16 cellular contexts compared by ENCODE assay signal in genomic region chr19:34975056-34975455, GRCh38. TPM values are rescaled to one million over a fixed set of nuclear protein-coding genes. Genes with fewer than 3 reads are reported as not detected.
DNase-seq lines count a peak whose midpoint lies in the region; ATAC-seq, FAIRE-seq and TF ChIP-seq lines count a peak whose summit lies in the region.
"Had no signal": no experiment of that assay in that cellular context is flagged by ENCODE, and none has a peak within 500 bp of the region (broad histone marks: within the 10 kb centered on the region; RNA-seq: fewer than 3 reads in every experiment).

No MANE protein-coding gene starts in this region.

- no peak for FAIRE-seq in kidney (lab: Jason Lieb, UNC)

- TF ChIP-seq EP300 in transverse colon (IDR thresholded peaks at IDR 0.05; ENCODE audit: low read depth) = no peak

- peaks cover 7 to 13% of the 10 kb centered on the region in 2 donors for H3K36me3 Mint-ChIP-seq in activated T-cell treated with anti-CD3 and anti-CD28 coated beads, Interleukin-2, amount 50 U/mL, for 72 hours (ENCODE audit: insufficient read depth in 2 of 2)
- no peaks in the 10 kb centered on the region for H3K36me3 Mint-ChIP-seq in activated T-cell treated with anti-CD3 and anti-CD28 coated beads, Interleukin-2, amount 50 U/mL, for 4 hours (ENCODE audit: insufficient read depth)
- peaks cover 13% of the 10 kb centered on the region for H3K36me3 Mint-ChIP-seq in GM23338 (ENCODE audit: low read depth)

- 38 to 47% methylated on average over 3 to 5 of the region's 5 CpGs for WGBS in transverse colon (ENCODE audit: low coverage in 1 of 2), 2 donors

- H3F3A ChIP-seq in GM23338 (replicated peaks; ENCODE audit: low read depth) = no peaks in the 10 kb centered on the region

- H3K9me3 ChIP-seq in kidney (ENCODE audit: control insufficient read depth in 1 of 2, low read length in 2 of 2) = no peaks in the 10 kb centered on the region
- peaks cover 0 to 6% of the 10 kb centered on the region in 2 donors for H3K9me3 ChIP-seq in transverse colon
- H3K9me3 ChIP-seq: BE2C, SJSA1 had no signal

- in situ Hi-C loops in transverse colon (cut with MboI; ENCODE audit: low pct_ligation_motif_present in 1 of 4, low pct_unique_long_range_greater_than_20kb in 1 of 4, low sequenced_read_pairs in 3 of 4) = loop anchor here in 1 of 4 donors (5.0 kb wide), 1 partner anchor 42 kb away; no protein-coding TSS in a partner anchor

- no peak overlapping the region for H2AFZ ChIP-seq in GM23338

- H3K27ac Mint-ChIP-seq in activated T-cell treated with anti-CD3 and anti-CD28 coated beads, Interleukin-2, amount 50 U/mL, for 72 hours = peak overlapping the region; percentile 22
- H3K27ac Mint-ChIP-seq in GM23338 = no peak overlapping the region

- intact Hi-C loops in kidney (cut with DNase I) (no loop called here), transverse colon (cut with DNase I; ENCODE audit: low total_unique reads) (no loop called here)

- H3K79me2 ChIP-seq in GM23338 (replicated peaks; ENCODE audit: insufficient read depth) = no peaks in the 10 kb centered on the region

- H3K4me1 Mint-ChIP-seq in activated T-cell treated with anti-CD3 and anti-CD28 coated beads, Interleukin-2, amount 50 U/mL, for 72 hours (ENCODE audit: low read depth) = peaks cover 34% of the 10 kb centered on the region
- H3K4me1 Mint-ChIP-seq in activated T-cell treated with anti-CD3 and anti-CD28 coated beads, Interleukin-2, amount 50 U/mL, for 4 hours (ENCODE audit: low read depth) = peaks cover 19% of the 10 kb centered on the region
- H3K4me1 Mint-ChIP-seq in GM23338 = peaks cover 22% of the 10 kb centered on the region

- H3K4me3 Mint-ChIP-seq in activated T-cell treated with anti-CD3 and anti-CD28 coated beads, Interleukin-2, amount 50 U/mL, for 72 hours = peak overlapping the region; percentile 31 to 59
- H3K4me3 Mint-ChIP-seq in activated T-cell treated with anti-CD3 and anti-CD28 coated beads, Interleukin-2, amount 50 U/mL, for 4 hours = no peak overlapping the region
- H3K4me3 Mint-ChIP-seq in GM23338 = no peak overlapping the region

- no peak for TF ChIP-seq POLR2A in transverse colon (IDR thresholded peaks at IDR 0.05)

- no peaks in the 10 kb centered on the region for H3K27me3 Mint-ChIP-seq in activated T-cell treated with anti-CD3 and anti-CD28 coated beads, Interleukin-2, amount 50 U/mL, for 72 hours (ENCODE audit: low read depth)
- no peaks in the 10 kb centered on the region for H3K27me3 Mint-ChIP-seq in activated T-cell treated with anti-CD3 and anti-CD28 coated beads, Interleukin-2, amount 50 U/mL, for 4 hours (ENCODE audit: low read depth)
- peaks cover 3% of the 10 kb centered on the region for H3K27me3 Mint-ChIP-seq in GM23338 (ENCODE audit: insufficient read depth, low read depth, poor library complexity)

- peaks cover 4 to 5% of the 10 kb centered on the region in 2 donors for H3K9me3 Mint-ChIP-seq in activated T-cell treated with anti-CD3 and anti-CD28 coated beads, Interleukin-2, amount 50 U/mL, for 72 hours
- no peaks in the 10 kb centered on the region for H3K9me3 Mint-ChIP-seq in activated T-cell treated with anti-CD3 and anti-CD28 coated beads, Interleukin-2, amount 50 U/mL, for 4 hours
- H3K9me3 Mint-ChIP-seq in GM23338 = peaks cover 26% of the 10 kb centered on the region

- H4K20me1 ChIP-seq in GM23338 (replicated peaks; ENCODE audit: insufficient read depth) = no peaks in the 10 kb centered on the region

- no peak for ATAC-seq in activated T-cell treated with anti-CD3 and anti-CD28 coated beads, Interleukin-2, amount 50 U/mL, for 72 hours (replicated peaks in 1 of 2)
- ATAC-seq in activated T-cell treated with anti-CD3 and anti-CD28 coated beads, Interleukin-2, amount 50 U/mL, for 4 hours = no peak
- no peak for ATAC-seq in GM23338
- ATAC-seq in GM18858 (IDR thresholded peaks at IDR 0.05; ENCODE audit: unreplicated experiment) = no peak
- ATAC-seq: PC-3 had no signal

- H3K4me2 ChIP-seq in GM23338 = peak overlapping the region; percentile 35

- 0 out of 2 replicates have a peak, but pooled peaks cover 3% of the 10 kb centered on the region for H3K9me2 ChIP-seq in GM23338 (ENCODE audit: insufficient read depth)

- H3K4me1 ChIP-seq in GM23338 (ENCODE audit: insufficient read depth) = peaks cover 25% of the 10 kb centered on the region
- peaks cover 0 to 2% of the 10 kb centered on the region in 2 donors for H3K4me1 ChIP-seq in kidney (ENCODE audit: control insufficient read depth in 1 of 2, insufficient read depth in 1 of 2, low read depth in 1 of 2, low read length in 2 of 2)
- H3K4me1 ChIP-seq in transverse colon = peaks cover 0 to 11% (median 0%) of the 10 kb centered on the region in 4 donors
- H3K4me1 ChIP-seq: BE2C, SJSA1 had no signal

- H3K36me3 ChIP-seq in GM23338 (ENCODE audit: insufficient read depth) (no peaks in the 10 kb centered on the region), kidney (ENCODE audit: control insufficient read depth in 1 of 2, insufficient read depth in 2 of 2, low read length in 2 of 2) (no peaks in the 10 kb centered on the region), transverse colon (no peaks in the 10 kb centered on the region)
- H3K36me3 ChIP-seq: BE2C, SJSA1 had no signal

- H3K9ac ChIP-seq in kidney (ENCODE audit: low read length in 2 of 2) = no peak overlapping the region

- TF ChIP-seq CTCF in GM23338 (conservative IDR thresholded peaks at IDR 0.05; ENCODE audit: low read depth in 2 of 2) (no peak), kidney (IDR thresholded peaks at IDR 0.05; ENCODE audit: borderline replicate concordance, extremely low read depth, insufficient read depth) (no peak), transverse colon (IDR thresholded peaks at IDR 0.05) (no peak)

- H3K27ac ChIP-seq in GM23338 (ENCODE audit: low read depth) = no peak overlapping the region
- H3K27ac ChIP-seq in kidney (ENCODE audit: low read depth in 2 of 2, low read length in 2 of 2) = no peak overlapping the region
- no peak overlapping the region for H3K27ac ChIP-seq in transverse colon
- H3K27ac ChIP-seq: HL-60, SJSA1 had no signal

- DNase-seq in activated T-cell treated with anti-CD3 and anti-CD28 coated beads, Interleukin-2, amount 50 U/mL, for 72 hours = no peak
- no peak for DNase-seq in activated T-cell treated with anti-CD3 and anti-CD28 coated beads, Interleukin-2, amount 50 U/mL, for 4 hours
- DNase-seq in GM23338 (ENCODE audit: low spot score) (no peak), kidney (peak; percentile 31), transverse colon (peak; percentile 31), cerebellar cortex (ENCODE audit: low spot score) (no peak)
- DNase-seq: BE2C, KG1, NCI-H1092, NCI-H1694 treated with DMSO at 0.1 percent for 48 hours, NCI-H345, NCI-H526 treated with DMSO at 0.1 percent for 48 hours, PC-3 had no signal

- H3K4me3 ChIP-seq in GM23338 = no peak overlapping the region
- H3K4me3 ChIP-seq in kidney (ENCODE audit: low read length in 2 of 2) = no peak overlapping the region
- no peak overlapping the region for H3K4me3 ChIP-seq in transverse colon
- H3K4me3 ChIP-seq: SJSA1 had no signal

- H3K27me3 ChIP-seq in GM23338 (ENCODE audit: insufficient read depth) (no peaks in the 10 kb centered on the region), transverse colon (no peaks in the 10 kb centered on the region)
- H3K27me3 ChIP-seq: BE2C, SJSA1 had no signal

TF ChIP-seq in GM23338, 12 proteins besides CTCF, POLR2A, EP300 and RAD21 (continues in another document):
- TF ChIP-seq NANOG (IDR thresholded peaks at IDR 0.05; ENCODE audit: borderline replicate concordance) (no peak), CREB1 (CRISPR knock-in tag; IDR thresholded peaks at IDR 0.05; ENCODE audit: low read depth) (no peak)

RNA-seq across cellular contexts. Expression of gene ZNF792, which starts 11.0 kb away (rescaled TPM):
- 1 to 10 TPM; 8.3 to 9.1 TPM for total RNA-seq in activated T-cell treated with anti-CD3 and anti-CD28 coated beads, Interleukin-2, amount 50 U/mL, for 72 hours
- total RNA-seq in activated T-cell treated with anti-CD3 and anti-CD28 coated beads, Interleukin-2, amount 50 U/mL, for 4 hours = 1 to 10 TPM; 2.4 to 2.6 (median 2.6) TPM
- total RNA-seq in GM23338 (2014; rRNA removed; shearing (Covaris generic)) = 8.8 and 12.8 TPM in 2 replicates
- polyA plus RNA-seq in GM23338 (2016; fragmentation: Nextera tagmentation; extraction: Ambion mirVana) (1.3 and 1.6 TPM in 2 replicates), kidney (ENCODE audit: insufficient read depth, low read depth, low replicate concordance) (2.0 TPM)
- total RNA-seq in kidney (9.1 TPM), transverse colon (1 to 10 TPM; 3.4 to 8.4 (median 6.5) TPM)

RNA-seq across cellular contexts. Expression of gene GRAMD1A, which starts 25.1 kb away (rescaled TPM):
- 100 to 1,000 TPM; 233 to 236 TPM for total RNA-seq in activated T-cell treated with anti-CD3 and anti-CD28 coated beads, Interleukin-2, amount 50 U/mL, for 72 hours
- 100 to 1,000 TPM; 162 to 192 (median 170) TPM for total RNA-seq in activated T-cell treated with anti-CD3 and anti-CD28 coated beads, Interleukin-2, amount 50 U/mL, for 4 hours
- 141 and 174 TPM in 2 replicates for total RNA-seq in GM23338 (2014; rRNA removed; shearing (Covaris generic))
- polyA plus RNA-seq in GM23338 (2016; fragmentation: Nextera tagmentation; extraction: Ambion mirVana) = 122 and 125 TPM in 2 replicates
- 87.3 TPM for total RNA-seq in kidney
- 29.8 TPM for polyA plus RNA-seq in kidney (ENCODE audit: insufficient read depth, low read depth, low replicate concordance)
- 10 to 100 TPM; 14.2 to 32.1 (median 21.6) TPM for total RNA-seq in transverse colon

RNA-seq across cellular contexts. Expression of gene ZNF30, which starts 48.4 kb away (rescaled TPM):
- 1 to 10 TPM; 4.6 to 8.5 TPM for total RNA-seq in activated T-cell treated with anti-CD3 and anti-CD28 coated beads, Interleukin-2, amount 50 U/mL, for 72 hours
- total RNA-seq in activated T-cell treated with anti-CD3 and anti-CD28 coated beads, Interleukin-2, amount 50 U/mL, for 4 hours = 1 to 10 TPM; 4.7 to 6.1 (median 4.8) TPM
- total RNA-seq in GM23338 (2014; rRNA removed; shearing (Covaris generic)) = 4.0 and 18.7 TPM in 2 replicates
- polyA plus RNA-seq in GM23338 (2016; fragmentation: Nextera tagmentation; extraction: Ambion mirVana) (3.3 and 4.1 TPM in 2 replicates), kidney (ENCODE audit: insufficient read depth, low read depth, low replicate concordance) (3.1 TPM)
- total RNA-seq in kidney (3.5 TPM), transverse colon (1 to 10 TPM in 2 of 4 donors, not detected in 2; 1.4 to 2.2 TPM)

RNA-seq across cellular contexts. Expression of gene SCN1B, which starts 55.2 kb away (rescaled TPM):
- total RNA-seq in activated T-cell treated with anti-CD3 and anti-CD28 coated beads, Interleukin-2, amount 50 U/mL, for 72 hours = 1 to 10 TPM; 2.7 to 4.7 TPM
- total RNA-seq in activated T-cell treated with anti-CD3 and anti-CD28 coated beads, Interleukin-2, amount 50 U/mL, for 4 hours = 1 to 10 TPM; 1.1 to 2.3 (median 1.2) TPM
- 3.4 and 4.8 TPM in 2 replicates for total RNA-seq in GM23338 (2014; rRNA removed; shearing (Covaris generic))
- polyA plus RNA-seq in GM23338 (2016; fragmentation: Nextera tagmentation; extraction: Ambion mirVana) (1.7 and 1.8 TPM in 2 replicates), kidney (ENCODE audit: insufficient read depth, low read depth, low replicate concordance) (9.6 TPM)
- total RNA-seq in kidney (24.1 TPM), transverse colon (10 to 100 TPM in 1 of 4 donors, 1 to 10 TPM in 2, under 1 TPM in 1; 0.60 to 14.2 (median 3.2) TPM)

Comparison
In these comparisons a context has a peak if more than half of its experiments do, and no peak if none do; other contexts are left out.
1. H3K4me3 Mint-ChIP-seq: peak in activated T-cell treated with anti-CD3 and anti-CD28 coated beads, Interleukin-2, amount 50 U/mL, for 72 hours (2 of 2); none in activated T-cell treated with anti-CD3 and anti-CD28 coated beads, Interleukin-2, amount 50 U/mL, for 4 hours (single experiment) and GM23338 (single experiment).
2. DNase-seq: peak in kidney (single experiment) and transverse colon (single experiment); none in activated T-cell treated with anti-CD3 and anti-CD28 coated beads, Interleukin-2, amount 50 U/mL, for 72 hours (0 of 2), activated T-cell treated with anti-CD3 and anti-CD28 coated beads, Interleukin-2, amount 50 U/mL, for 4 hours (single experiment), GM23338 (single experiment) and cerebellar cortex (single experiment).